Comparison of ENCODE assay signal across 18 cellular contexts in genomic region chr16:84137769-84138357, GRCh38. TPM values are rescaled to one million over a fixed set of nuclear protein-coding genes. Genes with fewer than 3 reads are reported as not detected.
A peak's percentile ranks its signal among the peaks of the same experiment; 100 is the strongest.
DNase-seq lines count a peak whose midpoint lies in the region; ATAC-seq, FAIRE-seq and TF ChIP-seq lines count a peak whose summit lies in the region.
"Had no signal": no experiment of that assay in that cellular context is flagged by ENCODE, and none has a peak within 500 bp of the region (broad histone marks: within the 10 kb centered on the region; RNA-seq: fewer than 3 reads in every experiment).

No MANE protein-coding gene starts in this region.

- H2BK120ac ChIP-seq in H1 (replicated peaks; ENCODE audit: low read depth, low read length), result no peak overlapping the region

- H3K27ac ChIP-seq in cardiac muscle cell (peak overlapping the region; percentile 97), Karpas-422 (ENCODE audit: low read length) (peak overlapping the region; percentile 58), H1 (ENCODE audit: low read depth, low read length) (no peak overlapping the region), parathyroid adenoma (peak overlapping the region; percentile 39)

- H3K14ac ChIP-seq in H1 (ENCODE audit: insufficient read length), result no peak overlapping the region

- H3K36me3 ChIP-seq in cardiac muscle cell (no peaks in the 10 kb centered on the region), Karpas-422 (ENCODE audit: insufficient read depth, low read length) (0 out of 2 replicates have a peak, but pooled peaks cover 3% of the 10 kb centered on the region), H1 (ENCODE audit: control insufficient read depth in 2 of 4, insufficient read depth in 4 of 4, low read length in 3 of 4) (no peaks in the 10 kb centered on the region), parathyroid adenoma (ENCODE audit: control insufficient read depth, insufficient read depth, low read length) (no peaks in the 10 kb centered on the region)
- H3K36me3 ChIP-seq: MG63 had no signal

- H3K4me1 ChIP-seq in cardiac muscle cell (ENCODE audit: low read depth) (peaks cover 37% of the 10 kb centered on the region), Karpas-422 (ENCODE audit: low read length) (peaks cover 58% of the 10 kb centered on the region), H1 (replicated peaks in 1 of 4; ENCODE audit: control insufficient read depth in 3 of 4, insufficient read depth in 4 of 4, low read length in 3 of 4) (peaks cover 11 to 21% (median 18%) of the 10 kb centered on the region in 4 experiments), parathyroid adenoma (peaks cover 18% of the 10 kb centered on the region)

- H4K91ac ChIP-seq in H1 (replicated peaks; ENCODE audit: insufficient read length, low read length), result no peak overlapping the region

- H3K27me3 ChIP-seq in cardiac muscle cell, result no peaks in the 10 kb centered on the region
- H3K27me3 ChIP-seq in Karpas-422 (ENCODE audit: low read length), result no peaks in the 10 kb centered on the region
- H3K27me3 ChIP-seq in H1 (replicated peaks in 1 of 4; ENCODE audit: control insufficient read depth in 3 of 4, extremely low read depth in 1 of 4, insufficient read depth in 3 of 4, low read length in 3 of 4), result no peaks in the 10 kb centered on the region
- H3K27me3 ChIP-seq in parathyroid adenoma (ENCODE audit: control insufficient read depth, insufficient read depth, low read length), result no peaks in the 10 kb centered on the region
- H3K27me3 ChIP-seq: MG63 had no signal

- H3K18ac ChIP-seq in H1 (ENCODE audit: extremely low read depth, low read length), result no peak overlapping the region

- WGBS in H1 (ENCODE audit: extremely low coverage in 1 of 2, insufficient coverage in 1 of 2, insufficient read length in 1 of 2, insufficient replicate concordance in 2 of 2, low coverage in 1 of 2, low lambda C conversion rate in 2 of 2, missing lambda C conversion rate in 1 of 2), 2 experiments, result 89% methylated on average over 7 of the region's 7 CpGs; no CpG with 5 or more reads in 1 of the 2 experiments

- H3K4me3 ChIP-seq in cardiac muscle cell (peak overlapping the region; percentile 5), Karpas-422 (ENCODE audit: low read length) (no peak overlapping the region), H1 (ENCODE audit: extremely low read depth in 1 of 4, insufficient read depth in 2 of 4, low read depth in 3 of 4, low read length in 4 of 4) (no peak overlapping the region), parathyroid adenoma (ENCODE audit: low read depth, low read length) (no peak overlapping the region)
- H3K4me3 ChIP-seq: MG63 had no signal

- no peaks in the 10 kb centered on the region for H3K9me2 ChIP-seq in Karpas-422 (replicated peaks; ENCODE audit: insufficient read depth, low read length)

- H3K23me2 ChIP-seq in H1 (ENCODE audit: low read depth, low read length), result no peaks in the 10 kb centered on the region

- no peak overlapping the region for H2BK15ac ChIP-seq in H1 (ENCODE audit: low read length)

- H4K8ac ChIP-seq in H1 (ENCODE audit: extremely low read depth, insufficient read depth, low read length), result no peak overlapping the region

- no peaks in the 10 kb centered on the region for H4K20me1 ChIP-seq in Karpas-422 (ENCODE audit: insufficient read depth, low read depth, low read length)
- H4K20me1 ChIP-seq in H1 (replicated peaks in 1 of 2; ENCODE audit: control insufficient read depth in 1 of 2, insufficient read depth in 2 of 2, low read length in 2 of 2), result peaks cover 3 to 14% of the 10 kb centered on the region in 2 experiments

- no peak for DNase-seq in cardiac muscle cell (ENCODE audit: low read depth in 1 of 2, low spot score in 1 of 2)
- no peak for DNase-seq in cardiac septum (ENCODE audit: low spot score)
- DNase-seq in Karpas-422, result no peak
- DNase-seq in H1 (ENCODE audit: low read depth in 1 of 2, low spot score in 2 of 2), result no peak
- no peak for DNase-seq in SHP77 (lab: John Stamatoyannopoulos, UW)
- no peak for DNase-seq in Kasumi-1 (lab: John Stamatoyannopoulos, UW)
- DNase-seq: C1 segment of cervical spinal cord, MG63, NCI-H1105, NCI-H1694 treated with DMSO at 0.1 percent for 48 hours, Right ventricle myocardium superior had no signal

- H2AFZ ChIP-seq in Karpas-422 (ENCODE audit: low read length) (no peak overlapping the region), H1 (ENCODE audit: low read length) (no peak overlapping the region), parathyroid adenoma (no peak overlapping the region)

- H3K79me1 ChIP-seq in H1 (ENCODE audit: low read depth, low read length), result peaks cover 15% of the 10 kb centered on the region

- no peak overlapping the region for H3K4ac ChIP-seq in H1 (replicated peaks; ENCODE audit: insufficient read length, low read depth, low read length)

- no peak overlapping the region for H2BK20ac ChIP-seq in H1 (ENCODE audit: low read length)

- no peak for TF ChIP-seq POLR2A in H1 (IDR thresholded peaks at IDR 0.05; ENCODE audit: control extremely low read depth in 1 of 2, low read depth in 2 of 2, low read length in 2 of 2)

- no peak for FAIRE-seq in H1 (lab: Jason Lieb, UNC)
- FAIRE-seq: GM18507 had no signal

- H3K56ac ChIP-seq in H1 (replicated peaks; ENCODE audit: insufficient read length, low read depth, low read length), result no peak overlapping the region

- peak overlapping the region; percentile 49 for H3K4me2 ChIP-seq in Karpas-422 (ENCODE audit: low read depth, low read length, poor library complexity, severe bottlenecking)
- H3K4me2 ChIP-seq in H1 (ENCODE audit: insufficient read depth in 1 of 2, low read depth in 2 of 2, low read length in 2 of 2), result no peak overlapping the region; a peak in 1 of 4 replicates
- H3K4me2 ChIP-seq in parathyroid adenoma (ENCODE audit: low read length), result peak overlapping the region; percentile 1

- no peak for TF ChIP-seq EP300 in H1 (IDR thresholded peaks at IDR 0.05; ENCODE audit: borderline replicate concordance in 1 of 2, low read depth in 2 of 2, low read length in 2 of 2)

- no peak for TF ChIP-seq CTCF in cardiac muscle cell (IDR thresholded peaks at IDR 0.05; ENCODE audit: low read depth, low read length)
- TF ChIP-seq CTCF in H1 (IDR thresholded peaks at IDR 0.05; ENCODE audit: control extremely low read depth in 1 of 3, insufficient read depth in 1 of 3, low read depth in 1 of 3, low read length in 3 of 3), result no peak
- no peak for TF ChIP-seq CTCF in parathyroid adenoma (IDR thresholded peaks at IDR 0.05)

- H3K23ac ChIP-seq in H1 (ENCODE audit: insufficient read length), result no peak overlapping the region

- intact Hi-C loops in cardiac septum (cut with DNase I), result no loop called here

- no peak for TF ChIP-seq RAD21 in H1 (IDR thresholded peaks at IDR 0.05 in 1 of 2, conservative IDR thresholded peaks at IDR 0.05 in 1 of 2; ENCODE audit: low read depth in 2 of 2, low read length in 2 of 2)

- H3K9ac ChIP-seq in Karpas-422 (ENCODE audit: low read length), result peak overlapping the region; percentile 23; the same call in 1 of the 2 replicates
- peak overlapping the region in 1 of 4 experiments; percentile 37; a peak in 1 of 7 replicates for H3K9ac ChIP-seq in H1 (replicated peaks in 1 of 4; ENCODE audit: extremely low read depth in 1 of 4, low read depth in 3 of 4, low read length in 3 of 4)
- H3K9ac ChIP-seq in parathyroid adenoma, result no peak overlapping the region

- no peak for ATAC-seq in GM18873 (IDR thresholded peaks at IDR 0.05; ENCODE audit: low FRiP score, unreplicated experiment)
- ATAC-seq: Panc1 had no signal

- no peak overlapping the region for H4K5ac ChIP-seq in H1 (ENCODE audit: insufficient read length, low read depth, low read length)

- CTCF ChIA-PET in H1 (lab: Charles Lee; ENCODE audit: partially characterized antibody), result interaction anchor here (0.6 to 3.8 kb wide), 11 partner anchors 16 to 359 kb away, joined by 3 to 18 read pairs (median 4); partner anchors contain the start of genes MBTPS1 and TAF1C

- no peak overlapping the region for H2AK5ac ChIP-seq in H1 (ENCODE audit: low read depth, low read length)

- POLR2A ChIA-PET in H1 (lab: Charles Lee; ENCODE audit: partially characterized antibody), result interaction anchor here (1.4 kb wide), 1 partner anchor 21 kb away, joined by 4 read pairs; the partner anchor contains the start of gene MBTPS1

- H2BK12ac ChIP-seq in H1 (ENCODE audit: low read depth, low read length), result no peak overlapping the region

- H3K79me2 ChIP-seq in Karpas-422 (ENCODE audit: low read length), result peaks cover 96% of the 10 kb centered on the region
- H3K79me2 ChIP-seq in H1 (ENCODE audit: control insufficient read depth in 1 of 2, insufficient read depth in 2 of 2, low read length in 2 of 2), result peaks cover under 1 to 89% of the 10 kb centered on the region in 2 experiments; a peak in 3 of 4 replicates
- peaks cover 30% of the 10 kb centered on the region for H3K79me2 ChIP-seq in parathyroid adenoma

- H3K9me3 ChIP-seq in cardiac muscle cell (ENCODE audit: low read depth), result no peaks in the 10 kb centered on the region
- H3K9me3 ChIP-seq in Karpas-422 (ENCODE audit: low read length), result no peaks in the 10 kb centered on the region
- no peaks in the 10 kb centered on the region for H3K9me3 ChIP-seq in H1 (ENCODE audit: insufficient read depth in 2 of 2, low read depth in 1 of 2, low read length in 1 of 2)
- H3K9me3 ChIP-seq in parathyroid adenoma (ENCODE audit: control insufficient read depth, low read length), result no peaks in the 10 kb centered on the region
- H3K9me3 ChIP-seq: MG63 had no signal

- H2BK5ac ChIP-seq in H1 (ENCODE audit: low read depth, low read length), result peak overlapping the region; percentile 44; the same call in 1 of the 2 replicates

RNA-seq across cellular contexts. Expression of gene HSDL1, which starts 7.1 kb away (rescaled TPM):
- total RNA-seq in cardiac muscle cell (51.7 and 58.9 TPM in 2 replicates), cardiac septum (17.4 TPM)
- polyA plus RNA-seq in cardiac muscle cell (60.0 and 78.1 TPM in 2 replicates), H1 (2011; rRNA removed) (18.2 and 25.0 TPM in 2 replicates)
- 26.0 and 55.2 TPM in 2 replicates for total RNA-seq in Karpas-422 (2014; rRNA removed; shearing (Covaris generic); ENCODE audit: low replicate concordance)
- total RNA-seq in H1 (2021; fragmentation: NEBNext Ultra II Directional; extraction: Animal tissue kit (Norgen Biotek cat#: 25700)), result 55.7 and 58.5 TPM in 2 replicates
- 34.1 TPM for polyA plus RNA-seq in H1 (2011; cell fraction: cytosol; rRNA removed)
- 16.4 TPM for polyA plus RNA-seq in H1 (2011; cell fraction: nucleus; rRNA removed)
- 30.7 to 44.0 TPM (median 34.1 TPM) in 4 replicates for polyA plus RNA-seq in H1 (2012, experiment 1 of 2)
- polyA plus RNA-seq in H1 (2012, experiment 2 of 2), result 4.5 TPM
- 26.5 TPM for polyA plus RNA-seq in H1 (2013, experiment 1 of 2)
- polyA plus RNA-seq in H1 (2013, experiment 2 of 2), result 28.9 TPM
- 54.2 and 75.7 TPM in 2 replicates for polyA minus RNA-seq in H1 (2011; rRNA and poly(A)+ RNA removed)
- 24.4 TPM for polyA minus RNA-seq in H1 (2011; cell fraction: cytosol; rRNA and poly(A)+ RNA removed)
- polyA minus RNA-seq in H1 (2011; cell fraction: nucleus; rRNA and poly(A)+ RNA removed), result 18.6 TPM

RNA-seq across cellular contexts. Expression of gene DNAAF1, which starts 7.2 kb away (rescaled TPM):
- 0.51 and 1.3 TPM in 2 replicates for total RNA-seq in cardiac muscle cell
- polyA plus RNA-seq in cardiac muscle cell, result 0.82 and 1.1 TPM in 2 replicates
- total RNA-seq in cardiac septum, result not detected
- not detected in 2 replicates for total RNA-seq in Karpas-422 (2014; rRNA removed; shearing (Covaris generic); ENCODE audit: low replicate concordance)
- total RNA-seq in H1 (2021; fragmentation: NEBNext Ultra II Directional; extraction: Animal tissue kit (Norgen Biotek cat#: 25700)), result 0.09 and 0.27 TPM in 2 replicates
- polyA plus RNA-seq in H1 (2011; rRNA removed), result 0.06 and 0.15 TPM in 2 replicates
- 0.12 TPM for polyA plus RNA-seq in H1 (2011; cell fraction: cytosol; rRNA removed)
- 0.58 TPM for polyA plus RNA-seq in H1 (2011; cell fraction: nucleus; rRNA removed)
- polyA plus RNA-seq in H1 (2012, experiment 1 of 2), result 0.36 to 2.1 TPM (median 0.61 TPM) in 4 replicates
- 0.25 TPM for polyA plus RNA-seq in H1 (2012, experiment 2 of 2)
- polyA plus RNA-seq in H1 (2013, experiment 1 of 2), result 0.10 TPM
- 0.13 TPM for polyA plus RNA-seq in H1 (2013, experiment 2 of 2)
- 0.13 and 0.20 TPM in 2 replicates for polyA minus RNA-seq in H1 (2011; rRNA and poly(A)+ RNA removed)
- polyA minus RNA-seq in H1 (2011; cell fraction: cytosol; rRNA and poly(A)+ RNA removed), result not detected
- polyA minus RNA-seq in H1 (2011; cell fraction: nucleus; rRNA and poly(A)+ RNA removed), result not detected
- total RNA-seq: Right ventricle myocardium superior had no signal
- polyA plus RNA-seq: IgD-negative memory B cell had no signal

RNA-seq across cellular contexts. Expression of gene MBTPS1, which starts 21.1 kb away (rescaled TPM):
- 69.7 and 70.1 TPM in 2 replicates for total RNA-seq in cardiac muscle cell
- 61.0 and 64.5 TPM in 2 replicates for polyA plus RNA-seq in cardiac muscle cell
- total RNA-seq in cardiac septum, result 53.2 TPM
- total RNA-seq in Karpas-422 (2014; rRNA removed; shearing (Covaris generic); ENCODE audit: low replicate concordance), result 80.9 and 94.7 TPM in 2 replicates
- total RNA-seq in H1 (2021; fragmentation: NEBNext Ultra II Directional; extraction: Animal tissue kit (Norgen Biotek cat#: 25700)), result 52.0 and 53.3 TPM in 2 replicates
- 30.6 and 33.7 TPM in 2 replicates for polyA plus RNA-seq in H1 (2011; rRNA removed)
- polyA plus RNA-seq in H1 (2011; cell fraction: cytosol; rRNA removed), result 46.4 TPM
- 83.5 TPM for polyA plus RNA-seq in H1 (2011; cell fraction: nucleus; rRNA removed)
- 39.2 to 58.7 TPM (median 43.2 TPM) in 4 replicates for polyA plus RNA-seq in H1 (2012, experiment 1 of 2)
- polyA plus RNA-seq in H1 (2012, experiment 2 of 2), result 11.1 TPM
- polyA plus RNA-seq in H1 (2013, experiment 1 of 2), result 55.9 TPM
- polyA plus RNA-seq in H1 (2013, experiment 2 of 2), result 58.6 TPM
- 61.5 and 64.3 TPM in 2 replicates for polyA minus RNA-seq in H1 (2011; rRNA and poly(A)+ RNA removed)
- 61.6 TPM for polyA minus RNA-seq in H1 (2011; cell fraction: cytosol; rRNA and poly(A)+ RNA removed)
- polyA minus RNA-seq in H1 (2011; cell fraction: nucleus; rRNA and poly(A)+ RNA removed), result 95.3 TPM

RNA-seq across cellular contexts. Expression of gene TAF1C, which starts 49.0 kb away (rescaled TPM):
- 37.2 and 73.4 TPM in 2 replicates for total RNA-seq in cardiac muscle cell
- 54.8 and 62.7 TPM in 2 replicates for polyA plus RNA-seq in cardiac muscle cell
- 20.9 TPM for total RNA-seq in cardiac septum
- 27.8 and 54.5 TPM in 2 replicates for total RNA-seq in Karpas-422 (2014; rRNA removed; shearing (Covaris generic); ENCODE audit: low replicate concordance)
- 63.8 and 68.0 TPM in 2 replicates for total RNA-seq in H1 (2021; fragmentation: NEBNext Ultra II Directional; extraction: Animal tissue kit (Norgen Biotek cat#: 25700))
- 44.6 and 81.6 TPM in 2 replicates for polyA plus RNA-seq in H1 (2011; rRNA removed)
- 60.1 TPM for polyA plus RNA-seq in H1 (2011; cell fraction: cytosol; rRNA removed)
- 466 TPM for polyA plus RNA-seq in H1 (2011; cell fraction: nucleus; rRNA removed)
- polyA plus RNA-seq in H1 (2012, experiment 1 of 2), result 65.5 to 73.4 TPM (median 68.4 TPM) in 4 replicates
- 42.0 TPM for polyA plus RNA-seq in H1 (2012, experiment 2 of 2)
- polyA plus RNA-seq in H1 (2013, experiment 1 of 2), result 52.5 TPM
- polyA plus RNA-seq in H1 (2013, experiment 2 of 2), result 44.5 TPM
- 38.9 and 40.4 TPM in 2 replicates for polyA minus RNA-seq in H1 (2011; rRNA and poly(A)+ RNA removed)
- polyA minus RNA-seq in H1 (2011; cell fraction: cytosol; rRNA and poly(A)+ RNA removed), result 37.3 TPM
- 82.2 TPM for polyA minus RNA-seq in H1 (2011; cell fraction: nucleus; rRNA and poly(A)+ RNA removed)

RNA-seq across cellular contexts. Expression of gene ADAD2, which starts 53.1 kb away (rescaled TPM):
- 0.04 TPM in 1 of 2 replicates, not detected in the other for total RNA-seq in cardiac muscle cell
- polyA plus RNA-seq in cardiac muscle cell, result not detected in 2 replicates
- 0.24 TPM for total RNA-seq in cardiac septum
- not detected in 2 replicates for total RNA-seq in Karpas-422 (2014; rRNA removed; shearing (Covaris generic); ENCODE audit: low replicate concordance)
- total RNA-seq in H1 (2021; fragmentation: NEBNext Ultra II Directional; extraction: Animal tissue kit (Norgen Biotek cat#: 25700)), result 1.3 and 1.6 TPM in 2 replicates
- polyA plus RNA-seq in H1 (2011; rRNA removed), result 1.2 and 2.3 TPM in 2 replicates
- polyA plus RNA-seq in H1 (2011; cell fraction: cytosol; rRNA removed), result 1.8 TPM
- 4.1 TPM for polyA plus RNA-seq in H1 (2011; cell fraction: nucleus; rRNA removed)
- 0.64 to 0.78 TPM (median 0.70 TPM) in 4 replicates for polyA plus RNA-seq in H1 (2012, experiment 1 of 2)
- polyA plus RNA-seq in H1 (2012, experiment 2 of 2), result 0.46 TPM
- polyA plus RNA-seq in H1 (2013, experiment 1 of 2), result 0.51 TPM
- 0.33 TPM for polyA plus RNA-seq in H1 (2013, experiment 2 of 2)
- polyA minus RNA-seq in H1 (2011; rRNA and poly(A)+ RNA removed), result 0.17 and 0.25 TPM in 2 replicates
- polyA minus RNA-seq in H1 (2011; cell fraction: cytosol; rRNA and poly(A)+ RNA removed), result 1.9 TPM
- polyA minus RNA-seq in H1 (2011; cell fraction: nucleus; rRNA and poly(A)+ RNA removed), result 0.90 TPM
- total RNA-seq: A172, HT-29 had no signal
- polyA plus RNA-seq: IgD-negative memory B cell had no signal

Comparison
In these comparisons a context has a peak if more than half of its experiments do, and no peak if none do; other contexts are left out.
1. H3K4me2 ChIP-seq: peak in Karpas-422 (single experiment) and parathyroid adenoma (single experiment); none in H1 (0 of 2).